Comparison of ENCODE assay signal across 23 cellular contexts in the genomic region with DNA sequence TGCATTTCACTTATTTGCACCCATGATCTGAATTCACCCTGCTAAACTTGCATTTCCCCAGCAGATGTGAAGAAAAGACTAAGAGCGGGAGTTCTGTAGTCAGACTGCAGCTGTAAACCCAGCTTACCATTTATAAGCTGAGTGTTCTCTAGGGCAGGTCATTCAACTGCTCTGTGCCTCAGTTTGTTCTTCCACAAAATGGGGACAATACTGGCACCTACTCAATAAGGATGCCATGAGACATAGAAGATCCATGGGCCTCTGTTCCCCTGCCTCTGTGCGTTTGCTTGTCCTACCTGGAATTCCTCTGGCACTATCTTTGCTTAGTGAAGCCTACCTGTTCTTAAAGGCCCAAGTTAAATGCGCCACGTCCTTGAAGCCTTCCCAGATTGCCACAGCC. TPM values are rescaled to one million over a fixed set of nuclear protein-coding genes. Genes with fewer than 3 reads are reported as not detected.
"Had no signal": no experiment of that assay in that cellular context is flagged by ENCODE, and none has a peak within 500 bp of the region (broad histone marks: within the 10 kb centered on the region; RNA-seq: fewer than 3 reads in every experiment).

No MANE protein-coding gene starts in this region.

- H3K27ac Mint-ChIP-seq: activated naive CD8-positive, alpha-beta T cell; activated T-cell treated with anti-CD3 and anti-CD28 coated beads, Interleukin-2, amount 50 U/mL, for 24 hours; activated T-helper 17 cell treated with anti-CD3 and anti-CD28 coated beads, Interleukin-2, amount 50 U/mL, for 72 hours; stimulated activated naive B cell treated with anti-CD40 and anti-IgM and Interleukin-4, amounts not matched to agents 10 μg/mL and 1 μg/mL and 100 μg/mL, for 72 hours had no signal

- H3K4me3 Mint-ChIP-seq: activated naive CD8-positive, alpha-beta T cell; activated T-cell treated with anti-CD3 and anti-CD28 coated beads, Interleukin-2, amount 50 U/mL, for 24 hours; activated T-helper 17 cell treated with anti-CD3 and anti-CD28 coated beads, Interleukin-2, amount 50 U/mL, for 72 hours; stimulated activated naive B cell treated with anti-CD40 and anti-IgM and Interleukin-4, amounts not matched to agents 10 μg/mL and 1 μg/mL and 100 μg/mL, for 72 hours had no signal

- H3K27me3 Mint-ChIP-seq: activated naive CD8-positive, alpha-beta T cell had no signal

- DNase-seq: activated T-cell treated with anti-CD3 and anti-CD28 coated beads, Interleukin-2, amount 50 U/mL, for 24 hours; adrenal gland; brain microvascular endothelial cell; central memory CD4-positive, alpha-beta T cell; dermis blood vessel endothelial cell; effector CD8-positive, alpha-beta T cell; gastrocnemius medialis; hippocampal formation; nucleus accumbens; stimulated activated CD4-positive, alpha-beta T cell treated with anti-CD3 and anti-CD28 coated beads, Interleukin-15, amount 100 ng/mL, for 24 hours; stimulated activated CD4-positive, alpha-beta T cell treated with anti-CD3 and anti-CD28 coated beads, Interleukin-2, amount 100 ng/mL, for 48 hours; stimulated activated CD8-positive, alpha-beta memory T cell treated with anti-CD3 and anti-CD28 coated beads, Interleukin-4, amount 100 ng/mL, for 48 hours; stimulated activated naive B cell treated with anti-CD40 and anti-IgM and Interleukin-4, amounts not matched to agents 10 μg/mL and 1 μg/mL and 100 μg/mL, for 72 hours; uterus had no signal

- ATAC-seq: activated T-helper 17 cell treated with anti-CD3 and anti-CD28 coated beads, Interleukin-2, amount 50 U/mL, for 72 hours; gastrocnemius medialis; stimulated activated naive B cell treated with anti-CD40 and anti-IgM and Interleukin-4, amounts not matched to agents 10 μg/mL and 1 μg/mL and 100 μg/mL, for 72 hours had no signal

- H3K36me3 ChIP-seq: adrenal gland, ascending aorta, brain microvascular endothelial cell, esophagus muscularis mucosa, gastrocnemius medialis, sigmoid colon, transverse colon, uterus had no signal

- H3K4me1 ChIP-seq: adrenal gland, ascending aorta, uterus had no signal

- H3K27ac ChIP-seq: adrenal gland, ascending aorta, brain microvascular endothelial cell, esophagus muscularis mucosa, gastrocnemius medialis, sigmoid colon, transverse colon, uterus had no signal

- H3K4me3 ChIP-seq: adrenal gland, ascending aorta, esophagus muscularis mucosa, gastrocnemius medialis, sigmoid colon, smooth muscle cell, transverse colon, uterus had no signal

- H3K27me3 ChIP-seq: adrenal gland, ascending aorta, brain microvascular endothelial cell, uterus had no signal

- H3K9me3 ChIP-seq: gastrocnemius medialis, transverse colon, uterus had no signal

RNA-seq across cellular contexts. Expression of a gene that starts 12.2 kb away (rescaled TPM):
- total RNA-seq: activated T-helper 17 cell treated with anti-CD3 and anti-CD28 coated beads, Interleukin-2, amount 50 U/mL, for 72 hours; mononuclear cell; myocyte had no signal
